ENCODE assay signal across 33 cellular contexts in the genomic region with DNA sequence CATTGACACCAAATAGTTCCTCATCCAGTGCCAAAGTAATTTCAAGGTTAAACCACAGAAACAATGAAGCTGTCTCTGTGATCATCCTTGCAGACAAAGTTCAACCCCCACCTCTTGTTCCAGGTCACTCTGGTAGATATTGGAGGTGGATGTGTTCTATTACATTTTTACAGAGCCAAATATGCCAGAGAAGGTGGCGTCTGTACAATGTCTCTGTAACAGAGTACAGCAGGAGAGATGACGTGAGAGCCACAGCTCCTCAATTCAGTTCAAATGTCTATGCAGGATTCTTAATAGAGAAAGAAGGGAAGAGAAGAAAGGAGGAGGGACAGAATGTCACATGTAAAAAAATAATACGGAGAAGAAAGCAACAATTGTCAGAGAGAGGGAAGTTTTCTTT.
DNase-seq lines count a peak whose midpoint lies in the region; ATAC-seq and TF ChIP-seq lines count a peak whose summit lies in the region.
"Had no signal": no experiment of that assay in that cellular context is flagged by ENCODE, and none has a peak within 500 bp of the region (broad histone marks: within the 10 kb centered on the region; RNA-seq: fewer than 3 reads in every experiment).

No MANE protein-coding gene starts in this region.

- no peaks in the 10 kb centered on the region for H3K36me3 ChIP-seq in thymus (ENCODE audit: control insufficient read depth, insufficient read depth)
- H3K36me3 ChIP-seq: sigmoid colon, upper lobe of left lung had no signal

- CTCF ChIA-PET in activated naive CD4-positive, alpha-beta T cell treated with anti-CD3 and anti-CD28 coated beads, Interleukin-2, amount 10 ng/mL, durations not matched to agents 7 days and 5 days (lab: Charles Lee), result interaction anchor here (1.0 to 1.6 kb wide), 6 partner anchors 16 to 628 kb away, joined by 3 to 9 read pairs (median 4); no protein-coding TSS in a partner anchor

- no peaks in the 10 kb centered on the region for H3K27me3 ChIP-seq in thymus (ENCODE audit: control insufficient read depth, insufficient read depth)
- H3K27me3 ChIP-seq: sigmoid colon, upper lobe of left lung had no signal

- 95% methylated on average over 3 of the region's 3 CpGs for WGBS in thymus

- H3K9me3 Mint-ChIP-seq in T-helper 1 cell treated with Interleukin-12 subunit alpha and Interleukin-12 subunit beta and Interleukin-4 antibody, amounts not matched to agents 30 μg/mL and 1 μg/mL, for 36 hours, result no peaks in the 10 kb centered on the region
- no peaks in the 10 kb centered on the region for H3K9me3 Mint-ChIP-seq in activated naive CD4-positive, alpha-beta T cell treated with anti-CD3 and anti-CD28 coated beads, Interleukin-2, amount 10 ng/mL, durations not matched to agents 7 days and 5 days
- no peaks in the 10 kb centered on the region for H3K9me3 Mint-ChIP-seq in activated T-helper 17 cell treated with anti-CD3 and anti-CD28 coated beads, Interleukin-2, amount 50 U/mL, for 72 hours
- H3K9me3 Mint-ChIP-seq: immature natural killer cell, nephron progenitor cell had no signal

- H3K9me3 ChIP-seq in thymus (ENCODE audit: control insufficient read depth), result no peaks in the 10 kb centered on the region
- H3K9me3 ChIP-seq: mucosa of descending colon, sigmoid colon, upper lobe of left lung had no signal

- DNase-seq in T-helper 1 cell (no peak), erythroblast (lab: John Stamatoyannopoulos, UW) (no peak), NCI-H446 (lab: John Stamatoyannopoulos, UW) (no peak)
- no peak for DNase-seq in activated naive CD4-positive, alpha-beta T cell treated with anti-CD3 and anti-CD28 coated beads, Interleukin-2, amount 10 ng/mL, durations not matched to agents 7 days and 5 days
- no peak for DNase-seq in activated naive CD4-positive, alpha-beta T cell (lab: John Stamatoyannopoulos, UW)
- DNase-seq: activated CD4-positive, alpha-beta T cell treated with anti-CD3 and anti-CD28 coated beads for 4 hours; activated CD8-positive, alpha-beta memory T cell treated with anti-CD3 and anti-CD28 coated beads, Interleukin-2, amount 50 U/mL, for 48 hours; aorta; DND-41; effector CD8-positive, alpha-beta T cell; GM23248; hypothalamus; immature natural killer cell; Karpas-422; left cardiac atrium; mucosa of descending colon; NCI-H1436; NCI-H2081 treated with DMSO at 0.1 percent for 48 hours; NCI-H2227 treated with DMSO at 0.1 percent for 48 hours; NCI-H526 treated with DMSO at 0.1 percent for 48 hours; nephron progenitor cell; PC-9; sigmoid colon; stimulated activated CD4-positive, alpha-beta T cell treated with anti-CD3 and anti-CD28 coated beads, Interleukin-12 subunit alpha, Interleukin-12 subunit beta, amount 100 ng/mL, for 4 hours; stimulated activated CD4-positive, alpha-beta T cell treated with anti-CD3 and anti-CD28 coated beads, Interleukin-2, amount 100 ng/mL, for 48 hours had no signal

- no peak overlapping the region for H3K4me3 ChIP-seq in thymus (ENCODE audit: low read length)
- H3K4me3 ChIP-seq: GM23248, lung, mucosa of descending colon, PC-9, sigmoid colon, SK-N-MC, upper lobe of left lung had no signal

- TF ChIP-seq POLR2A in erythroblast (IDR thresholded peaks at IDR 0.05; ENCODE audit: low read length), result no peak

- no peak overlapping the region for H3K27ac Mint-ChIP-seq in T-helper 1 cell treated with Interleukin-12 subunit alpha and Interleukin-12 subunit beta and Interleukin-4 antibody, amounts not matched to agents 30 μg/mL and 1 μg/mL, for 36 hours
- peak overlapping the region; percentile 89 for H3K27ac Mint-ChIP-seq in activated naive CD4-positive, alpha-beta T cell treated with anti-CD3 and anti-CD28 coated beads, Interleukin-2, amount 10 ng/mL, durations not matched to agents 7 days and 5 days
- H3K27ac Mint-ChIP-seq in activated T-helper 17 cell treated with anti-CD3 and anti-CD28 coated beads, Interleukin-2, amount 50 U/mL, for 72 hours, result no peak overlapping the region
- H3K27ac Mint-ChIP-seq: immature natural killer cell, nephron progenitor cell had no signal

- H3K4me3 Mint-ChIP-seq in T-helper 1 cell treated with Interleukin-12 subunit alpha and Interleukin-12 subunit beta and Interleukin-4 antibody, amounts not matched to agents 30 μg/mL and 1 μg/mL, for 36 hours, result peak overlapping the region; percentile 50
- H3K4me3 Mint-ChIP-seq in activated naive CD4-positive, alpha-beta T cell treated with anti-CD3 and anti-CD28 coated beads, Interleukin-2, amount 10 ng/mL, durations not matched to agents 7 days and 5 days, result peak overlapping the region; percentile 74
- peak overlapping the region; percentile 77 for H3K4me3 Mint-ChIP-seq in activated T-helper 17 cell treated with anti-CD3 and anti-CD28 coated beads, Interleukin-2, amount 50 U/mL, for 72 hours
- H3K4me3 Mint-ChIP-seq: immature natural killer cell, nephron progenitor cell had no signal

- ATAC-seq in activated T-helper 17 cell treated with anti-CD3 and anti-CD28 coated beads, Interleukin-2, amount 50 U/mL, for 72 hours (replicated peaks), result no peak
- ATAC-seq: left cardiac atrium, mucosa of descending colon had no signal

- peak overlapping the region; percentile 38 for H3K27ac ChIP-seq in thymus (ENCODE audit: low read depth)
- H3K27ac ChIP-seq: 22Rv1, C4-2B, GM23248, PC-9, sigmoid colon, SK-N-MC, upper lobe of left lung had no signal

- H3K4me1 Mint-ChIP-seq in T-helper 1 cell treated with Interleukin-12 subunit alpha and Interleukin-12 subunit beta and Interleukin-4 antibody, amounts not matched to agents 30 μg/mL and 1 μg/mL, for 36 hours (ENCODE audit: low read depth), result peaks cover 13% of the 10 kb centered on the region
- H3K4me1 Mint-ChIP-seq in activated naive CD4-positive, alpha-beta T cell treated with anti-CD3 and anti-CD28 coated beads, Interleukin-2, amount 10 ng/mL, durations not matched to agents 7 days and 5 days, result peaks cover 27% of the 10 kb centered on the region
- H3K4me1 Mint-ChIP-seq in activated T-helper 17 cell treated with anti-CD3 and anti-CD28 coated beads, Interleukin-2, amount 50 U/mL, for 72 hours, result no peaks in the 10 kb centered on the region
- H3K4me1 Mint-ChIP-seq: nephron progenitor cell had no signal

- H3K27me3 Mint-ChIP-seq in T-helper 1 cell treated with Interleukin-12 subunit alpha and Interleukin-12 subunit beta and Interleukin-4 antibody, amounts not matched to agents 30 μg/mL and 1 μg/mL, for 36 hours (ENCODE audit: low read depth), result peaks cover 24% of the 10 kb centered on the region
- peaks cover 7% of the 10 kb centered on the region for H3K27me3 Mint-ChIP-seq in activated naive CD4-positive, alpha-beta T cell treated with anti-CD3 and anti-CD28 coated beads, Interleukin-2, amount 10 ng/mL, durations not matched to agents 7 days and 5 days
- H3K27me3 Mint-ChIP-seq in activated T-helper 17 cell treated with anti-CD3 and anti-CD28 coated beads, Interleukin-2, amount 50 U/mL, for 72 hours, result no peaks in the 10 kb centered on the region

- no peaks in the 10 kb centered on the region for H3K36me3 Mint-ChIP-seq in T-helper 1 cell treated with Interleukin-12 subunit alpha and Interleukin-12 subunit beta and Interleukin-4 antibody, amounts not matched to agents 30 μg/mL and 1 μg/mL, for 36 hours (ENCODE audit: low read depth)
- no peaks in the 10 kb centered on the region for H3K36me3 Mint-ChIP-seq in activated naive CD4-positive, alpha-beta T cell treated with anti-CD3 and anti-CD28 coated beads, Interleukin-2, amount 10 ng/mL, durations not matched to agents 7 days and 5 days
- no peaks in the 10 kb centered on the region for H3K36me3 Mint-ChIP-seq in activated T-helper 17 cell treated with anti-CD3 and anti-CD28 coated beads, Interleukin-2, amount 50 U/mL, for 72 hours (ENCODE audit: low read depth)
- H3K36me3 Mint-ChIP-seq: immature natural killer cell had no signal

- peaks cover 4% of the 10 kb centered on the region for H3K4me1 ChIP-seq in thymus (ENCODE audit: control insufficient read depth, insufficient read depth, low read length)
- H3K4me1 ChIP-seq: upper lobe of left lung had no signal
